ENCODE assay signal across 1 cellular context in the genomic region with DNA sequence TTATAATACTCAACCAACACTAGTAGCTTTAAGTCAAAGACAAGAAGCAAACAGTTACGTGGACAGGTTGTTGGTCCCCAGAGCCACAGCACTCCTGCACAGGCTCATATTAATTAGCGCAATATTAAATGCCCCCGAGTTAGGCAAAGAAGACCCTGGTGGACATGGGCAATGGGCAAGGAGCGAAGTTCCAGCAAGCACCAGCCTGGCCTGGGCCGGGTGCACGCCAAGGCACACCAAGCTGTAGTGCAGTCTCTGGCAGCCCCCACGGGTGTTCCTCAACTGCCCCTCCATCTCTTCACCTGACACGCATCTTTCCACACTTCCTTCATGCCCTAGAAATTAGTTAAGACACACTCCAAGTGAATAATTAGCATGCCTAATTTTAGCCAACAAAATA.
TF ChIP-seq lines count a peak whose summit lies in the region.

No MANE protein-coding gene starts in this region.

TF ChIP-seq in IMR-90, 13 proteins besides CTCF, POLR2A, EP300 and RAD21 (continued from another document):
- TF ChIP-seq RCOR1 (IDR thresholded peaks at IDR 0.05; ENCODE audit: insufficient replicate concordance, low read length) (no peak), MXI1 (IDR thresholded peaks at IDR 0.05; ENCODE audit: borderline replicate concordance, low read depth, low read length) (no peak), RFX5 (IDR thresholded peaks at IDR 0.05; ENCODE audit: low read depth, low read length) (no peak), CHD1 (IDR thresholded peaks at IDR 0.05; ENCODE audit: low read depth, low read length) (no peak), SMC3 (IDR thresholded peaks at IDR 0.05; ENCODE audit: low read depth, low read length) (no peak), ELK1 (IDR thresholded peaks at IDR 0.05; ENCODE audit: borderline replicate concordance, low read depth, low read length) (no peak), MAFK (IDR thresholded peaks at IDR 0.05; ENCODE audit: low read depth, low read length) (no peak)
